ENCODE assay signal across 11 cellular contexts in the genomic region with DNA sequence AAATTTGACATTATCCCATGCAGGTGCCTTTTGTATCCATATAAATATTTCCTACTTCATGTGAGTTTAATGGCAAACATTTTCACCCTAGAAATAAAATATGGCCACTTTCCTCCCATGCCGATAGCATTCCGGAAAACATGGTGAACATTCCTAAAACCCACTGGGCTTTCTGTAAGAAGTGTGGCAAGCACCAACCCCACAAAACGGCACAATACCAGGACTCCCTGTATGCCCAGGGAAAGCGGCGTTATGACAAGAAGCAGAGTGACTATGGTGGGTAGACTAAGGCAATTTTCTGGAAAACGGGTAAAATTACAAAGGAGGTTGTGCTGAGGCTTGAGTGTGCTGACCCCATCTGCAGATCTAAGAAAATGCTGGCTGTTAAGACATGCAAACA. TPM values are rescaled to one million over a fixed set of nuclear protein-coding genes. Genes with fewer than 3 reads are reported as not detected.
DNase-seq lines count a peak whose midpoint lies in the region; ATAC-seq and TF ChIP-seq lines count a peak whose summit lies in the region.
"Had no signal": no experiment of that assay in that cellular context is flagged by ENCODE, and none has a peak within 500 bp of the region (broad histone marks: within the 10 kb centered on the region; RNA-seq: fewer than 3 reads in every experiment).

No MANE protein-coding gene starts in this region.

- H3K4me1 ChIP-seq in liver (ENCODE audit: control insufficient read depth in 4 of 4, insufficient read depth in 4 of 4, low read length in 3 of 4) (peaks cover 22 to 52% (median 35%) of the 10 kb centered on the region in 4 donors), tibial nerve (peaks cover 8 to 95% (median 80%) of the 10 kb centered on the region in 4 donors)

- 90% methylated on average over 6 of the region's 6 CpGs for WGBS in liver
- 32 to 37% methylated on average over 6 of the region's 6 CpGs for WGBS in tibial nerve, 2 donors

- H3K9me3 ChIP-seq in liver (ENCODE audit: control insufficient read depth in 4 of 4, low read length in 3 of 4) (no peaks in the 10 kb centered on the region), tibial nerve (no peaks in the 10 kb centered on the region)
- H3K9me3 ChIP-seq: adrenal gland had no signal

- no peak overlapping the region for H3K9ac ChIP-seq in liver (ENCODE audit: low read depth in 1 of 2, low read length in 2 of 2)

- no peak for TF ChIP-seq RAD21 in liver (IDR thresholded peaks at IDR 0.05)

- peaks cover 52% of the 10 kb centered on the region for H3K36me3 Mint-ChIP-seq in activated CD8-positive, alpha-beta memory T cell treated with anti-CD3 and anti-CD28 coated beads, Interleukin-2, amount 10 ng/mL, durations not matched to agents 7 days and 5 days
- H3K36me3 Mint-ChIP-seq in MCF 10A (ENCODE audit: insufficient read depth, unreplicated experiment) = peaks cover 79% of the 10 kb centered on the region

- intact Hi-C loops in MCF 10A (cut with micrococcal nuclease) = no loop called here

- H3K27me3 ChIP-seq in liver (ENCODE audit: control insufficient read depth in 4 of 4, insufficient read depth in 4 of 4, low read length in 3 of 4) (no peaks in the 10 kb centered on the region), tibial nerve (no peaks in the 10 kb centered on the region)
- H3K27me3 ChIP-seq: adrenal gland had no signal

- no peak overlapping the region for H3K4me3 ChIP-seq in liver (ENCODE audit: low read depth in 1 of 3, low read length in 3 of 3)
- H3K4me3 ChIP-seq in tibial nerve = no peak overlapping the region

- no peak overlapping the region for H3K27ac Mint-ChIP-seq in activated CD8-positive, alpha-beta memory T cell treated with anti-CD3 and anti-CD28 coated beads, Interleukin-2, amount 10 ng/mL, durations not matched to agents 7 days and 5 days
- peak overlapping the region; percentile 91 for H3K27ac Mint-ChIP-seq in MCF 10A (ENCODE audit: low read depth, unreplicated experiment)

- no peak overlapping the region for H3K4me3 Mint-ChIP-seq in activated CD8-positive, alpha-beta memory T cell treated with anti-CD3 and anti-CD28 coated beads, Interleukin-2, amount 10 ng/mL, durations not matched to agents 7 days and 5 days
- H3K4me3 Mint-ChIP-seq in MCF 10A (ENCODE audit: unreplicated experiment) = peak overlapping the region; percentile 69

- TF ChIP-seq POLR2A in tibial nerve (IDR thresholded peaks at IDR 0.05) = no peak

- H3K27ac ChIP-seq in liver (ENCODE audit: low read depth in 1 of 2, low read length in 2 of 2) (peak overlapping the region; percentile 13 to 92), tibial nerve (peak overlapping the region in 3 of 4 donors; percentile 98 to 100 (median 99))

- BruUV-seq in MCF 10A (replicated peaks; lab: Mats Ljungman, UMichigan) = no TSS peak

- TF ChIP-seq EP300 in tibial nerve (IDR thresholded peaks at IDR 0.05) = no peak

- CTCF ChIA-PET in activated CD8-positive, alpha-beta memory T cell treated with anti-CD3 and anti-CD28 coated beads, Interleukin-2, amount 10 ng/mL, durations not matched to agents 7 days and 5 days (lab: Charles Lee) = no interaction called here
- CTCF ChIA-PET in MCF 10A (lab: Yijun Ruan, JAX) = interaction anchor here (0.7 kb wide), 1 partner anchor 38 kb away, joined by 3 read pairs; no protein-coding TSS in a partner anchor

- TF ChIP-seq CTCF in MCF 10A (IDR thresholded peaks at IDR 0.05; ENCODE audit: unreplicated experiment) (no peak), liver (IDR thresholded peaks at IDR 0.05; ENCODE audit: low read depth, low read length, missing input control) (no peak), tibial nerve (IDR thresholded peaks at IDR 0.05) (no peak)

- H3K36me3 ChIP-seq in liver (ENCODE audit: control insufficient read depth in 4 of 4, insufficient read depth in 3 of 4, low read depth in 1 of 4, low read length in 3 of 4) (no peaks in the 10 kb centered on the region), tibial nerve (peaks cover 0 to 4% (median 0%) of the 10 kb centered on the region in 3 donors)

- H3K9me3 Mint-ChIP-seq in activated CD8-positive, alpha-beta memory T cell treated with anti-CD3 and anti-CD28 coated beads, Interleukin-2, amount 10 ng/mL, durations not matched to agents 7 days and 5 days (ENCODE audit: low read depth) = no peaks in the 10 kb centered on the region
- H3K9me3 Mint-ChIP-seq in MCF 10A (ENCODE audit: unreplicated experiment) = no peaks in the 10 kb centered on the region

- peaks cover 77% of the 10 kb centered on the region for H3K4me1 Mint-ChIP-seq in activated CD8-positive, alpha-beta memory T cell treated with anti-CD3 and anti-CD28 coated beads, Interleukin-2, amount 10 ng/mL, durations not matched to agents 7 days and 5 days
- H3K4me1 Mint-ChIP-seq in MCF 10A (ENCODE audit: insufficient read depth, unreplicated experiment) = peaks cover 77% of the 10 kb centered on the region

- H3K27me3 Mint-ChIP-seq in activated CD8-positive, alpha-beta memory T cell treated with anti-CD3 and anti-CD28 coated beads, Interleukin-2, amount 10 ng/mL, durations not matched to agents 7 days and 5 days = no peaks in the 10 kb centered on the region
- no peaks in the 10 kb centered on the region for H3K27me3 Mint-ChIP-seq in MCF 10A (ENCODE audit: insufficient read depth, unreplicated experiment)

- no peak for ATAC-seq in activated CD8-positive, alpha-beta memory T cell treated with anti-CD3 and anti-CD28 coated beads, Interleukin-2, amount 10 ng/mL, durations not matched to agents 7 days and 5 days

- DNase-seq in activated CD8-positive, alpha-beta memory T cell treated with anti-CD3 and anti-CD28 coated beads, Interleukin-2, amount 10 ng/mL, durations not matched to agents 7 days and 5 days = peak; percentile 11
- no peak for DNase-seq in activated CD8-positive, alpha-beta memory T cell treated with anti-CD3 and anti-CD28 coated beads, Interleukin-2, amount 50 U/mL, for 48 hours
- DNase-seq in MCF 10A (ENCODE audit: unreplicated experiment) = peak; percentile 15
- DNase-seq in tibial nerve (ENCODE audit: low spot score in 2 of 2) = no peak
- DNase-seq in A172 (ENCODE audit: low spot score) = no peak
- DNase-seq in ecto neural progenitor cell (ENCODE audit: low spot score) = no peak
- DNase-seq in SKM-1 (lab: John Stamatoyannopoulos, UW; ENCODE audit: unreplicated experiment) = no peak
- DNase-seq: activated CD4-positive, CD25-positive, alpha-beta regulatory T cell treated with anti-CD3 and anti-CD28 coated beads, Interleukin-2, amount 50 U/mL, for 72 hours; stimulated activated CD8-positive, alpha-beta memory T cell treated with anti-CD3 and anti-CD28 coated beads, Interleukin-4, amount 100 ng/mL, for 48 hours had no signal

- POLR2A ChIA-PET in MCF 10A (lab: Yijun Ruan, JAX) = interaction anchor here (1.0 to 13.9 kb wide), 9 partner anchors 7 to 53 kb away, joined by 4 to 461 read pairs (median 165); no protein-coding TSS in a partner anchor

TF ChIP-seq in liver, 16 proteins besides CTCF, POLR2A, EP300 and RAD21 (continues in another document):
- TF ChIP-seq, protein P1, sequence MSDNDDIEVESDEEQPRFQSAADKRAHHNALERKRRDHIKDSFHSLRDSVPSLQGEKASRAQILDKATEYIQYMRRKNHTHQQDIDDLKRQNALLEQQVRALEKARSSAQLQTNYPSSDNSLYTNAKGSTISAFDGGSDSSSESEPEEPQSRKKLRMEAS (IDR thresholded peaks at IDR 0.05) = no peak
- TF ChIP-seq FOXA1 (IDR thresholded peaks at IDR 0.05) (no peak), FOXA2 (IDR thresholded peaks at IDR 0.05) (no peak), YY1 (IDR thresholded peaks at IDR 0.05) (no peak)
- TF ChIP-seq, protein P2, sequence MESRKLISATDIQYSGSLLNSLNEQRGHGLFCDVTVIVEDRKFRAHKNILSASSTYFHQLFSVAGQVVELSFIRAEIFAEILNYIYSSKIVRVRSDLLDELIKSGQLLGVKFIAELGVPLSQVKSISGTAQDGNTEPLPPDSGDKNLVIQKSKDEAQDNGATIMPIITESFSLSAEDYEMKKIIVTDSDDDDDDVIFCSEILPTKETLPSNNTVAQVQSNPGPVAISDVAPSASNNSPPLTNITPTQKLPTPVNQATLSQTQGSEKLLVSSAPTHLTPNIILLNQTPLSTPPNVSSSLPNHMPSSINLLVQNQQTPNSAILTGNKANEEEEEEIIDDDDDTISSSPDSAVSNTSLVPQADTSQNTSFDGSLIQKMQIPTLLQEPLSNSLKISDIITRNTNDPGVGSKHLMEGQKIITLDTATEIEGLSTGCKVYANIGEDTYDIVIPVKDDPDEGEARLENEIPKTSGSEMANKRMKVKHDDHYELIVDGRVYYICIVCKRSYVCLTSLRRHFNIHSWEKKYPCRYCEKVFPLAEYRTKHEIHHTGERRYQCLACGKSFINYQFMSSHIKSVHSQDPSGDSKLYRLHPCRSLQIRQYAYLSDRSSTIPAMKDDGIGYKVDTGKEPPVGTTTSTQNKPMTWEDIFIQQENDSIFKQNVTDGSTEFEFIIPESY (IDR thresholded peaks at IDR 0.05) = no peak

RNA-seq across cellular contexts. Expression of a gene that starts 7.6 kb away (rescaled TPM):
- 100 to 1,000 TPM; 382 to 422 TPM for total RNA-seq in activated CD8-positive, alpha-beta memory T cell treated with anti-CD3 and anti-CD28 coated beads, Interleukin-2, amount 10 ng/mL, durations not matched to agents 7 days and 5 days
- 3,317 and 3,451 TPM in 2 replicates for total RNA-seq in MCF 10A (2022)
- 100 to 1,000 TPM in 1 of 2 donors, 10 to 100 TPM in 1; 88.4 to 138 TPM for total RNA-seq in liver
- 100 to 1,000 TPM in 1 of 2 donors, 10 to 100 TPM in 1; 62.7 to 125 TPM for polyA plus RNA-seq in liver
- 1,000 to 10,000 TPM in 2 of 4 donors, 100 to 1,000 TPM in 2; 747 to 1,181 (median 1,009) TPM for total RNA-seq in tibial nerve
- total RNA-seq in A172 (2014; rRNA removed; shearing (Covaris generic)) = 4,320 and 4,475 TPM in 2 replicates

Comparison
In these comparisons a context has a peak if more than half of its experiments do, and no peak if none do; other contexts are left out.
1. DNase-seq: peak in activated CD8-positive, alpha-beta memory T cell treated with anti-CD3 and anti-CD28 coated beads, Interleukin-2, amount 10 ng/mL, durations not matched to agents 7 days and 5 days (single experiment) and MCF 10A (single experiment); none in activated CD8-positive, alpha-beta memory T cell treated with anti-CD3 and anti-CD28 coated beads, Interleukin-2, amount 50 U/mL, for 48 hours (single experiment), tibial nerve (0 of 2), A172 (single experiment), ecto neural progenitor cell (single experiment) and SKM-1 (single experiment).